2 cellular contexts compared by ENCODE assay signal in the genomic region with DNA sequence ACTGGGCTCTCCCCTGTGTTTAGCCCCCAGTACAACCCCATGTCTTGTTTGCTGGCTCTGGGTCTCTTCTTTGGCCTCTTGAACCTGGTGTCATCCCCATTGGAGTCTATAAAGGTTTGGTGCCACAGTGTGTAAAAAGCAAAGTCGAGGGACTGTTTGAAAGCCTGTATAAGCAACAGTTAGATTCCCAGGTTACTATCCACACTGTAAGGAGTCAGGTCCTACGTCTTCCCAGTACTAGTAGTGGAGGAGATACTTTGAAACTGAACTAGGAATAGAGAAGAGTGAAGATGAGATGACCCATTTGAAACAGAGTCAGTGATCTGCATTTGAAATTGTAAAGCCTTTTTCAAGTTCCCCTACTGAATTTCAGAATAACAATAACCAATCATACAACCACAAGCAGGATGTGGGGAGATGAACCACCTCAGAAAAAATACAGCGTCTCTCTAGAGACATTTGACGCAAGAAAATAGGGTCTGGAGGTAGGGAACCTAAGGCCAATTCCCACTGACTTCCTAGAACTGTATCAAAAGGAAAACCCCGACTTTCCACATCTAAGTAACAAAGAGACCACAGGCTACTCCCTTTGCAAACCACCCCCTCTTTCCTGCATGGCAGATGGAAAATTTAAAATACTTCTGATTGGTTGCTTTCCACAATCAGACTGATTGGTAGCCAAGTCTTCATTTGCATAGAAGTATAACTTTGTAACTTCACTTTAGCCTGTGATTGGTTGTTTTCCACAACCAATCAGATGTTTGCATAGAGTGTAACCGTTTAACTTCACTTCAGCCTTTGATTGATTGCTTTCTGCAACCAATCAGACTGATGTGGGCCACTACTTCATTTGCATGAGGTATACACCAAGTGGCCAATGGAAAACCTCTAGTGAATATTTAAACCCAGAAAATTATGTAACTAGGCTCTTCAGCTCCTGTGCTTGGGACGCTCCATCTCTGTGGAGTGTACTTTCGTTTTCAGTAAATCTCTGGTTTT.
TF ChIP-seq lines count a peak whose summit lies in the region.

No MANE protein-coding gene starts in this region.

TF ChIP-seq in WTC11, 78 proteins besides CTCF, POLR2A, EP300 and RAD21 (continued from another document):
- TF ChIP-seq NFYB (CRISPR knock-in tag; conservative IDR thresholded peaks at IDR 0.05; ENCODE audit: low read depth), result peak; percentile 64

TF ChIP-seq in H1, 55 proteins besides CTCF, POLR2A, EP300 and RAD21 (continued from another document):
- TF ChIP-seq JUND (IDR thresholded peaks at IDR 0.05; ENCODE audit: low read length) (no peak), EZH2 (IDR thresholded peaks at IDR 0.05; ENCODE audit: low read depth, low read length, severe bottlenecking) (no peak), CBX5 (IDR thresholded peaks at IDR 0.05; ENCODE audit: low read depth, low read length) (no peak), SP1 (IDR thresholded peaks at IDR 0.05; ENCODE audit: low read depth, low read length) (0 out of 2 replicates have a peak, but pooled peaks have one; percentile 29)
